Comparison of ENCODE assay signal across 13 cellular contexts in genomic region chr1:17568014-17568413, GRCh38. TPM values are rescaled to one million over a fixed set of nuclear protein-coding genes. Genes with fewer than 3 reads are reported as not detected.
A peak's percentile ranks its signal among the peaks of the same experiment; 100 is the strongest.
DNase-seq lines count a peak whose midpoint lies in the region; ATAC-seq and TF ChIP-seq lines count a peak whose summit lies in the region.
"Had no signal": no experiment of that assay in that cellular context is flagged by ENCODE, and none has a peak within 500 bp of the region (broad histone marks: within the 10 kb centered on the region; RNA-seq: fewer than 3 reads in every experiment).

No MANE protein-coding gene starts in this region.

- H3K9ac ChIP-seq in mucosa of stomach (ENCODE audit: low read length), result peak overlapping the region; percentile 61

- H2AFZ ChIP-seq in PC-9, result no peak overlapping the region
- H2AFZ ChIP-seq: hepatocyte had no signal

- H3K27ac ChIP-seq in PC-9, result peak overlapping the region; percentile 99
- H3K27ac ChIP-seq in dorsolateral prefrontal cortex, result peak overlapping the region in 42 of 59 donors; percentile 29 to 94 (median 83)
- H3K27ac ChIP-seq in temporal lobe (ENCODE audit: low read depth, low read length), result peak overlapping the region; percentile 44
- H3K27ac ChIP-seq: hepatocyte, neutrophil had no signal

- no peaks in the 10 kb centered on the region for H3K9me2 ChIP-seq in PC-9 (ENCODE audit: insufficient read depth)

- H3K4me2 ChIP-seq in PC-9, result no peak overlapping the region
- H3K4me2 ChIP-seq: hepatocyte had no signal

- H3K9me3 ChIP-seq in PC-9 (ENCODE audit: insufficient read depth, low read depth), result no peaks in the 10 kb centered on the region
- no peaks in the 10 kb centered on the region for H3K9me3 ChIP-seq in mucosa of stomach (ENCODE audit: control insufficient read depth, low read length)
- H3K9me3 ChIP-seq: neutrophil had no signal

- H3K27me3 ChIP-seq in PC-9 (ENCODE audit: insufficient read depth, low read depth) (no peaks in the 10 kb centered on the region), dorsolateral prefrontal cortex (no peaks in the 10 kb centered on the region), mucosa of stomach (ENCODE audit: control insufficient read depth, insufficient read depth, low read length) (no peaks in the 10 kb centered on the region)
- H3K27me3 ChIP-seq: hepatocyte had no signal

- no peak overlapping the region for H3K4me3 ChIP-seq in PC-9
- no peak overlapping the region for H3K4me3 ChIP-seq in dorsolateral prefrontal cortex
- no peak overlapping the region for H3K4me3 ChIP-seq in mucosa of stomach (ENCODE audit: low read length)
- H3K4me3 ChIP-seq: hepatocyte had no signal

- intact Hi-C loops in PC-9 (cut with micrococcal nuclease; ENCODE audit: unreplicated experiment), result loop anchor here (2.0 kb wide), 1 partner anchor 65 kb away; no protein-coding TSS in a partner anchor
- intact Hi-C loops in dorsolateral prefrontal cortex (cut with DNase I), result no loop called here

- no peaks in the 10 kb centered on the region for H4K20me1 ChIP-seq in PC-9 (ENCODE audit: insufficient read depth)

- no peak for ATAC-seq in HG03565 (IDR thresholded peaks at IDR 0.05; ENCODE audit: unreplicated experiment)

- POLR2A ChIA-PET in PC-9 (lab: Charles Lee; ENCODE audit: unreplicated experiment), result interaction anchor here (0.6 kb wide), 1 partner anchor 23 kb away, joined by 3 read pairs; no protein-coding TSS in a partner anchor

- peaks cover 46% of the 10 kb centered on the region for H3K79me2 ChIP-seq in PC-9 (ENCODE audit: low read depth)

- peaks cover 29% of the 10 kb centered on the region for H3K4me1 ChIP-seq in PC-9 (replicated peaks; ENCODE audit: insufficient read depth)
- H3K4me1 ChIP-seq in mucosa of stomach (ENCODE audit: control insufficient read depth, insufficient read depth, low read length), result peaks cover 64% of the 10 kb centered on the region

- peaks cover 21% of the 10 kb centered on the region for H3F3A ChIP-seq in PC-9 (ENCODE audit: insufficient read depth, low read depth)

- no TSS peak for BruUV-seq in PC-9 (replicated peaks; lab: Mats Ljungman, UMichigan)

- DNase-seq in PC-9 (no peak), dorsolateral prefrontal cortex (no peak), NCI-H146 (lab: John Stamatoyannopoulos, UW) (no peak), germinal center (ENCODE audit: low spot score) (no peak), SKM-1 treated with dmso at 0.1 percent for 144 hours (lab: John Stamatoyannopoulos, UW; ENCODE audit: unreplicated experiment) (no peak)
- DNase-seq: activated gamma-delta T cell, DMS79 treated with DMSO at 0.1 percent for 48 hours, NCI-H1092 had no signal

- CTCF ChIA-PET in PC-9 (lab: Charles Lee), result no interaction called here

- TF ChIP-seq CTCF in PC-9 (conservative IDR thresholded peaks at IDR 0.05), result no peak
- no peak for TF ChIP-seq CTCF in dorsolateral prefrontal cortex (IDR thresholded peaks at IDR 0.05 in 54 of 56, conservative IDR thresholded peaks at IDR 0.05 in 2 of 56; ENCODE audit: low read depth in 1 of 56, partially characterized antibody in 56 of 56)

- H3K36me3 ChIP-seq in PC-9 (ENCODE audit: low read depth) (no peaks in the 10 kb centered on the region), mucosa of stomach (ENCODE audit: control insufficient read depth, insufficient read depth, low read length) (no peaks in the 10 kb centered on the region)
- H3K36me3 ChIP-seq: neutrophil had no signal

RNA-seq across cellular contexts. Expression of gene ARHGEF10L, which starts 28.5 kb away (rescaled TPM):
- 21.6 and 25.4 TPM in 2 replicates for total RNA-seq in PC-9 (2021)
- total RNA-seq in dorsolateral prefrontal cortex, result 10 to 100 TPM; 25.8 to 86.0 (median 36.9) TPM
- total RNA-seq in temporal lobe, result 20.9 TPM

Comparison
In these comparisons a context has a peak if more than half of its experiments do, and no peak if none do; other contexts are left out.
1. H3K27ac ChIP-seq: peak in every context shown above with its lines; median percentile 99 in PC-9; 83 in dorsolateral prefrontal cortex; 44 in temporal lobe.